In genomic region chr20:2663364-2663886, GRCh38 we compare ENCODE assay signal across 8 cellular contexts. TPM values are rescaled to one million over a fixed set of nuclear protein-coding genes. Genes with fewer than 3 reads are reported as not detected.
DNase-seq lines count a peak whose midpoint lies in the region; ATAC-seq, FAIRE-seq and TF ChIP-seq lines count a peak whose summit lies in the region.

No MANE protein-coding gene starts in this region.

- TF ChIP-seq CTCF in BE2C (IDR thresholded peaks at IDR 0.05; ENCODE audit: low read depth, low read length) (no peak), dorsolateral prefrontal cortex (IDR thresholded peaks at IDR 0.05 in 54 of 56, conservative IDR thresholded peaks at IDR 0.05 in 2 of 56; ENCODE audit: low read depth in 1 of 56, partially characterized antibody in 56 of 56) (no peak)

- H3K27me3 ChIP-seq in BE2C (no peaks in the 10 kb centered on the region), dorsolateral prefrontal cortex (no peaks in the 10 kb centered on the region)

- peaks cover 3% of the 10 kb centered on the region for H3K36me3 ChIP-seq in BE2C
- H3K36me3 ChIP-seq in KOPT-K1 (ENCODE audit: insufficient read depth, low read length): peaks cover 46% of the 10 kb centered on the region

- H3K9me3 ChIP-seq in BE2C (no peaks in the 10 kb centered on the region), KOPT-K1 (ENCODE audit: insufficient read depth, low read length, poor library complexity, severe bottlenecking) (no peaks in the 10 kb centered on the region)

- DNase-seq in BE2C: no peak
- DNase-seq in dorsolateral prefrontal cortex: no peak
- DNase-seq in naive thymus-derived CD8-positive, alpha-beta T cell: no peak
- no peak for DNase-seq in GM19238 (ENCODE audit: insufficient read length, low spot score)
- DNase-seq in Ammon's horn (ENCODE audit: low spot score): no peak
- no peak for DNase-seq in urothelium cell line (ENCODE audit: low spot score)

- H3K4me1 Mint-ChIP-seq in naive thymus-derived CD8-positive, alpha-beta T cell: peaks cover 12 to 37% (median 26%) of the 10 kb centered on the region in 4 donors

- POLR2A ChIA-PET in naive thymus-derived CD8-positive, alpha-beta T cell (lab: Charles Lee): interaction anchor here (0.9 to 5.9 kb wide), 10 partner anchors 10 to 561 kb away, joined by 3 to 150 read pairs (median 6); partner anchors contain the start of genes NOP56, PCED1A, SNRPB and VPS16

- peaks cover 4 to 44% (median 12%) of the 10 kb centered on the region in 3 donors for H3K36me3 Mint-ChIP-seq in naive thymus-derived CD8-positive, alpha-beta T cell

- intact Hi-C loops in dorsolateral prefrontal cortex (cut with DNase I): loop anchor here in 1 of 2 donors (10.0 kb wide), 1 partner anchor 341 kb away; no protein-coding TSS in a partner anchor

- no peaks in the 10 kb centered on the region for H3K9me3 Mint-ChIP-seq in naive thymus-derived CD8-positive, alpha-beta T cell

- ATAC-seq in naive thymus-derived CD8-positive, alpha-beta T cell: no peak
- ATAC-seq in GM19467 (IDR thresholded peaks at IDR 0.05; ENCODE audit: unreplicated experiment): no peak

- peak overlapping the region; percentile 89 to 99 (median 92) for H3K4me3 Mint-ChIP-seq in naive thymus-derived CD8-positive, alpha-beta T cell

- no peak for FAIRE-seq in urothelium cell line (lab: Jason Lieb, UNC)

- no peaks in the 10 kb centered on the region for H3K4me1 ChIP-seq in BE2C

- H3K27ac Mint-ChIP-seq in naive thymus-derived CD8-positive, alpha-beta T cell: peak overlapping the region; percentile 84 to 100 (median 96)

- H3K4me3 ChIP-seq in BE2C (ENCODE audit: low read depth, low read length) (peak overlapping the region; percentile 85), dorsolateral prefrontal cortex (peak overlapping the region; percentile 51 to 100 (median 92))

- peak overlapping the region; percentile 62 for H3K27ac ChIP-seq in KOPT-K1 (ENCODE audit: low read depth, low read length, poor library complexity, severe bottlenecking)
- H3K27ac ChIP-seq in dorsolateral prefrontal cortex: peak overlapping the region in 48 of 59 donors; percentile 77 to 98 (median 94)

- H3K27me3 Mint-ChIP-seq in naive thymus-derived CD8-positive, alpha-beta T cell: peaks cover 0 to 2% (median 0%) of the 10 kb centered on the region in 5 donors

RNA-seq across cellular contexts. Expression of gene IDH3B, which starts 0.6 kb away (rescaled TPM):
- 151 TPM for polyA plus RNA-seq in BE2C (2012; ENCODE audit: insufficient read depth, insufficient read length, low read depth)
- 100 to 1,000 TPM in 60 of 120 experiments, 10 to 100 TPM in 60; 56.2 to 127 (median 100.0) TPM for total RNA-seq in dorsolateral prefrontal cortex
- total RNA-seq in naive thymus-derived CD8-positive, alpha-beta T cell: 100 to 1,000 TPM; 121 to 126 TPM
- polyA plus RNA-seq in naive thymus-derived CD8-positive, alpha-beta T cell: 100 to 1,000 TPM in 2 of 3 donors, 10 to 100 TPM in 1; 95.6 to 126 (median 115) TPM

RNA-seq across cellular contexts. Expression of gene NOP56, which starts 11.0 kb away (rescaled TPM):
- polyA plus RNA-seq in BE2C (2012; ENCODE audit: insufficient read depth, insufficient read length, low read depth): 325 TPM
- 100 to 1,000 TPM in 119 of 120 experiments, 10 to 100 TPM in 1; 70.3 to 199 (median 141) TPM for total RNA-seq in dorsolateral prefrontal cortex
- total RNA-seq in naive thymus-derived CD8-positive, alpha-beta T cell: 100 to 1,000 TPM; 271 to 279 TPM
- 100 to 1,000 TPM in 2 of 3 donors, 10 to 100 TPM in 1; 72.3 to 115 (median 107) TPM for polyA plus RNA-seq in naive thymus-derived CD8-positive, alpha-beta T cell

RNA-seq across cellular contexts. Expression of gene EBF4, which starts 29.2 kb away (rescaled TPM):
- 1.7 TPM for polyA plus RNA-seq in BE2C (2012; ENCODE audit: insufficient read depth, insufficient read length, low read depth)
- 10 to 100 TPM in 119 of 120 experiments, 1 to 10 TPM in 1; 9.9 to 43.0 (median 23.9) TPM for total RNA-seq in dorsolateral prefrontal cortex
- total RNA-seq in naive thymus-derived CD8-positive, alpha-beta T cell: 10 to 100 TPM; 14.3 to 14.9 TPM
- 1 to 10 TPM in 1 of 3 donors, under 1 TPM in 2; 0.37 to 2.2 (median 0.88) TPM for polyA plus RNA-seq in naive thymus-derived CD8-positive, alpha-beta T cell
